25 cellular contexts compared by ENCODE assay signal in genomic region chr2:65869286-65869685, GRCh38.
"Had no signal": no experiment of that assay in that cellular context is flagged by ENCODE, and none has a peak within 500 bp of the region (broad histone marks: within the 10 kb centered on the region; RNA-seq: fewer than 3 reads in every experiment).

No MANE protein-coding gene starts in this region.

- H3K4me1 Mint-ChIP-seq: naive thymus-derived CD4-positive, alpha-beta T cell; natural killer cell; stimulated activated effector memory CD8-positive, alpha-beta T cell treated with anti-CD3 and anti-CD28 coated beads, Interleukin-12 subunit alpha, Interleukin-12 subunit beta, amount 100 ng/mL, for 72 hours; stimulated activated naive B cell treated with anti-CD40 and anti-IgM and Interleukin-4, amounts not matched to agents 10 μg/mL and 1 μg/mL and 100 μg/mL, for 72 hours had no signal

- H3K4me3 Mint-ChIP-seq: naive thymus-derived CD4-positive, alpha-beta T cell; natural killer cell; nephron; stimulated activated effector memory CD8-positive, alpha-beta T cell treated with anti-CD3 and anti-CD28 coated beads, Interleukin-12 subunit alpha, Interleukin-12 subunit beta, amount 100 ng/mL, for 72 hours; stimulated activated naive B cell treated with anti-CD40 and anti-IgM and Interleukin-4, amounts not matched to agents 10 μg/mL and 1 μg/mL and 100 μg/mL, for 72 hours; stimulated activated naive CD8-positive, alpha-beta T cell treated with anti-CD3 and anti-CD28 coated beads, Interleukin-15, Interleukin-2, amounts not matched to agents 100 ng/mL and 50 ng/mL, for 24 hours had no signal

- H3K9me3 ChIP-seq: neutrophil, ovary, prostate gland, right lobe of liver, sigmoid colon, stomach, thoracic aorta, thyroid gland, tibial nerve, upper lobe of left lung, vagina had no signal

- H3K4me1 ChIP-seq: prostate gland, right lobe of liver, sigmoid colon, stomach, thyroid gland, tibial nerve, upper lobe of left lung, vagina had no signal

- H3K27me3 ChIP-seq: ovary, right lobe of liver, sigmoid colon, thyroid gland, tibial nerve, upper lobe of left lung, vagina had no signal

- ATAC-seq: naive thymus-derived CD4-positive, alpha-beta T cell; natural killer cell; right cardiac atrium; right lobe of liver; stimulated activated effector memory CD8-positive, alpha-beta T cell treated with anti-CD3 and anti-CD28 coated beads, Interleukin-12 subunit alpha, Interleukin-12 subunit beta, amount 100 ng/mL, for 72 hours; stimulated activated naive B cell treated with anti-CD40 and anti-IgM and Interleukin-4, amounts not matched to agents 10 μg/mL and 1 μg/mL and 100 μg/mL, for 72 hours had no signal

- H3K27me3 Mint-ChIP-seq: stimulated activated naive CD8-positive, alpha-beta T cell treated with anti-CD3 and anti-CD28 coated beads, Interleukin-15, Interleukin-2, amounts not matched to agents 100 ng/mL and 50 ng/mL, for 24 hours had no signal

- H3K36me3 Mint-ChIP-seq: naive thymus-derived CD4-positive, alpha-beta T cell; natural killer cell; stimulated activated effector memory CD8-positive, alpha-beta T cell treated with anti-CD3 and anti-CD28 coated beads, Interleukin-12 subunit alpha, Interleukin-12 subunit beta, amount 100 ng/mL, for 72 hours; stimulated activated naive B cell treated with anti-CD40 and anti-IgM and Interleukin-4, amounts not matched to agents 10 μg/mL and 1 μg/mL and 100 μg/mL, for 72 hours had no signal

- H3K36me3 ChIP-seq: neutrophil, ovary, prostate gland, right lobe of liver, sigmoid colon, stomach, thoracic aorta, thyroid gland, tibial nerve, upper lobe of left lung, vagina had no signal

- H3K27ac Mint-ChIP-seq: naive thymus-derived CD4-positive, alpha-beta T cell; natural killer cell; stimulated activated effector memory CD8-positive, alpha-beta T cell treated with anti-CD3 and anti-CD28 coated beads, Interleukin-12 subunit alpha, Interleukin-12 subunit beta, amount 100 ng/mL, for 72 hours; stimulated activated naive B cell treated with anti-CD40 and anti-IgM and Interleukin-4, amounts not matched to agents 10 μg/mL and 1 μg/mL and 100 μg/mL, for 72 hours; stimulated activated naive CD8-positive, alpha-beta T cell treated with anti-CD3 and anti-CD28 coated beads, Interleukin-15, Interleukin-2, amounts not matched to agents 100 ng/mL and 50 ng/mL, for 24 hours had no signal

- DNase-seq: naive thymus-derived CD4-positive, alpha-beta T cell; natural killer cell; ovary; right cardiac atrium; right lobe of liver; sigmoid colon; small intestine; stimulated activated CD4-positive, alpha-beta T cell treated with anti-CD3 and anti-CD28 coated beads, Interleukin-15, amount 100 ng/mL, for 24 hours; stimulated activated CD4-positive, alpha-beta T cell treated with anti-CD3 and anti-CD28 coated beads, Interleukin-2, amount 100 ng/mL, for 24 hours; stimulated activated CD4-positive, alpha-beta T cell treated with anti-CD3 and anti-CD28 coated beads, Interleukin-2, amount 100 ng/mL, for 48 hours; stimulated activated CD4-positive, alpha-beta T cell treated with anti-CD3 and anti-CD28 coated beads, Interleukin-4, amount 100 ng/mL, for 24 hours; stimulated activated naive B cell treated with anti-CD40 and anti-IgM and Interleukin-4, amounts not matched to agents 10 μg/mL and 1 μg/mL and 100 μg/mL, for 72 hours; stimulated activated naive CD4-positive, alpha-beta T cell treated with Interleukin-2 at 50 U/mL for 16 hours; stomach; thyroid gland; trophoblast cell; upper lobe of left lung had no signal

- H3K9me3 Mint-ChIP-seq: natural killer cell; nephron; stimulated activated naive B cell treated with anti-CD40 and anti-IgM and Interleukin-4, amounts not matched to agents 10 μg/mL and 1 μg/mL and 100 μg/mL, for 72 hours; stimulated activated naive CD8-positive, alpha-beta T cell treated with anti-CD3 and anti-CD28 coated beads, Interleukin-15, Interleukin-2, amounts not matched to agents 100 ng/mL and 50 ng/mL, for 24 hours had no signal

- H3K27ac ChIP-seq: neutrophil, ovary, prostate gland, right lobe of liver, sigmoid colon, stomach, thoracic aorta, thyroid gland, tibial nerve, upper lobe of left lung, vagina had no signal

- H3K4me3 ChIP-seq: ovary, prostate gland, right lobe of liver, sigmoid colon, stomach, thoracic aorta, thyroid gland, tibial nerve, upper lobe of left lung, vagina had no signal
